In genomic region chr12:57063991-57064725, GRCh38 we compare ENCODE assay signal across 8 cellular contexts. TPM values are rescaled to one million over a fixed set of nuclear protein-coding genes. Genes with fewer than 3 reads are reported as not detected.
DNase-seq lines count a peak whose midpoint lies in the region; ATAC-seq and TF ChIP-seq lines count a peak whose summit lies in the region.

No MANE protein-coding gene starts in this region.

- H3K4me1 ChIP-seq in tibial artery (peaks cover 0 to 2% (median 0%) of the 10 kb centered on the region in 4 donors), trophoblast cell (ENCODE audit: control insufficient read depth in 1 of 2, insufficient read depth in 2 of 2, low read length in 2 of 2) (no peaks in the 10 kb centered on the region), gastrocnemius medialis (no peaks in the 10 kb centered on the region), esophagus muscularis mucosa (peaks cover 0 to 2% (median under 1%) of the 10 kb centered on the region in 4 donors)

- DNase-seq in T-helper 2 cell treated with Interferon-gamma antibody and Interleukin-4, amounts not matched to agents 5 μg/mL and 100 μg/mL, for 36 hours (ENCODE audit: low spot score), result peak; percentile 69
- DNase-seq in naive thymus-derived CD8-positive, alpha-beta T cell, result peak in 8 of 10 donors; percentile 60 to 89 (median 72)
- no peak for DNase-seq in tibial artery
- DNase-seq in trophoblast cell, result no peak
- DNase-seq in gastrocnemius medialis, result no peak
- no peak for DNase-seq in esophagus muscularis mucosa (ENCODE audit: extremely low spot score)

- no peaks in the 10 kb centered on the region for H3K9me3 ChIP-seq in tibial artery
- no peaks in the 10 kb centered on the region for H3K9me3 ChIP-seq in trophoblast cell (ENCODE audit: insufficient read depth, low read depth, low read length)
- no peaks in the 10 kb centered on the region for H3K9me3 ChIP-seq in gastrocnemius medialis
- no peaks in the 10 kb centered on the region for H3K9me3 ChIP-seq in esophagus muscularis mucosa

- no peak overlapping the region for H2BK120ac ChIP-seq in trophoblast cell (ENCODE audit: insufficient read depth, low read length, poor library complexity)

- no peak overlapping the region for H4K12ac ChIP-seq in trophoblast cell (ENCODE audit: low read depth, low read length)

- H2AK5ac ChIP-seq in trophoblast cell (ENCODE audit: low read length), result no peak overlapping the region

- peaks cover 58% of the 10 kb centered on the region for H3K36me3 Mint-ChIP-seq in T-helper 2 cell treated with Interferon-gamma antibody and Interleukin-4, amounts not matched to agents 5 μg/mL and 100 μg/mL, for 36 hours (ENCODE audit: low read depth)
- peaks cover 0 to 31% (median 15%) of the 10 kb centered on the region in 3 donors for H3K36me3 Mint-ChIP-seq in naive thymus-derived CD8-positive, alpha-beta T cell

- H3K4me3 Mint-ChIP-seq in T-helper 2 cell treated with Interferon-gamma antibody and Interleukin-4, amounts not matched to agents 5 μg/mL and 100 μg/mL, for 36 hours, result peak overlapping the region; percentile 83
- H3K4me3 Mint-ChIP-seq in naive thymus-derived CD8-positive, alpha-beta T cell, result peak overlapping the region; percentile 57 to 87 (median 80)

- H4K8ac ChIP-seq in trophoblast cell (ENCODE audit: low read depth, low read length), result no peak overlapping the region

- H4K91ac ChIP-seq in trophoblast cell (ENCODE audit: low read depth, low read length), result no peak overlapping the region

- H3K27ac Mint-ChIP-seq in T-helper 2 cell treated with Interferon-gamma antibody and Interleukin-4, amounts not matched to agents 5 μg/mL and 100 μg/mL, for 36 hours, result peak overlapping the region; percentile 95
- H3K27ac Mint-ChIP-seq in naive thymus-derived CD8-positive, alpha-beta T cell, result peak overlapping the region; percentile 73 to 94 (median 91)

- H3K36me3 ChIP-seq in tibial artery, result peaks cover 10 to 38% (median 26%) of the 10 kb centered on the region in 3 donors
- peaks cover 13 to 18% of the 10 kb centered on the region in 2 experiments for H3K36me3 ChIP-seq in trophoblast cell (ENCODE audit: control insufficient read depth in 1 of 2, insufficient read depth in 2 of 2, low read length in 2 of 2)
- peaks cover 0 to 16% of the 10 kb centered on the region in 2 donors for H3K36me3 ChIP-seq in gastrocnemius medialis
- peaks cover 12 to 79% (median 27%) of the 10 kb centered on the region in 4 donors for H3K36me3 ChIP-seq in esophagus muscularis mucosa

- H3K4me3 ChIP-seq in tibial artery (no peak overlapping the region), trophoblast cell (ENCODE audit: low read depth, low read length) (no peak overlapping the region), gastrocnemius medialis (no peak overlapping the region), esophagus muscularis mucosa (no peak overlapping the region)

- ATAC-seq in GM18519 (IDR thresholded peaks at IDR 0.05; ENCODE audit: low FRiP score, unreplicated experiment), result peak; percentile 82
- peak; percentile 81 for ATAC-seq in HG02938 (IDR thresholded peaks at IDR 0.05; ENCODE audit: unreplicated experiment)
- peak; percentile 97 to 99 for ATAC-seq in naive thymus-derived CD8-positive, alpha-beta T cell
- ATAC-seq in gastrocnemius medialis, result no peak

- H3K9ac ChIP-seq in trophoblast cell (ENCODE audit: low read length), result no peak overlapping the region

- TF ChIP-seq POLR2A in gastrocnemius medialis (IDR thresholded peaks at IDR 0.05), result no peak
- no peak for TF ChIP-seq POLR2A in esophagus muscularis mucosa (IDR thresholded peaks at IDR 0.05; ENCODE audit: low read depth)

- no peak overlapping the region for H3K4ac ChIP-seq in trophoblast cell (ENCODE audit: low read depth, low read length)

- H3K79me1 ChIP-seq in trophoblast cell (ENCODE audit: low read length), result no peaks in the 10 kb centered on the region

- no peak overlapping the region for H2BK5ac ChIP-seq in trophoblast cell (ENCODE audit: low read depth, low read length, poor library complexity)

- H3K79me2 ChIP-seq in trophoblast cell (ENCODE audit: control insufficient read depth, insufficient read depth, low read length, poor library complexity), result no peaks in the 10 kb centered on the region

- no peaks in the 10 kb centered on the region for H3K27me3 Mint-ChIP-seq in T-helper 2 cell treated with Interferon-gamma antibody and Interleukin-4, amounts not matched to agents 5 μg/mL and 100 μg/mL, for 36 hours (ENCODE audit: low read depth)
- H3K27me3 Mint-ChIP-seq in naive thymus-derived CD8-positive, alpha-beta T cell, result no peaks in the 10 kb centered on the region

- TF ChIP-seq CTCF in tibial artery (IDR thresholded peaks at IDR 0.05), result no peak
- TF ChIP-seq CTCF in gastrocnemius medialis (IDR thresholded peaks at IDR 0.05 in 4 of 5, conservative IDR thresholded peaks at IDR 0.05 in 1 of 5), result no peak
- no peak for TF ChIP-seq CTCF in esophagus muscularis mucosa (IDR thresholded peaks at IDR 0.05)

- no peak overlapping the region for H2AFZ ChIP-seq in trophoblast cell (ENCODE audit: insufficient read depth, low read length, poor library complexity)

- in situ Hi-C loops in gastrocnemius medialis (cut with MboI; ENCODE audit: low sequenced_read_pairs in 4 of 4), result loop anchor here in 3 of 4 donors (10.0 kb wide), 3 partner anchors 51 to 121 kb away; partner anchors contain the start of gene STAT6 (in 1 of the 3)

- no peaks in the 10 kb centered on the region for H3K27me3 ChIP-seq in tibial artery
- no peaks in the 10 kb centered on the region for H3K27me3 ChIP-seq in trophoblast cell (ENCODE audit: insufficient read depth, low read length)
- no peaks in the 10 kb centered on the region for H3K27me3 ChIP-seq in gastrocnemius medialis
- H3K27me3 ChIP-seq in esophagus muscularis mucosa, result no peaks in the 10 kb centered on the region

- no peak for TF ChIP-seq EP300 in esophagus muscularis mucosa (IDR thresholded peaks at IDR 0.05)

- no peak overlapping the region for H3K23ac ChIP-seq in trophoblast cell (ENCODE audit: low read length)

- no peak overlapping the region for H2BK12ac ChIP-seq in trophoblast cell (ENCODE audit: low read length)

- H3K18ac ChIP-seq in trophoblast cell (ENCODE audit: low read length), result no peak overlapping the region

- WGBS in trophoblast cell (ENCODE audit: extremely low coverage, insufficient coverage, insufficient read length), result no CpG with 5 or more reads among the region's 5 CpGs
- WGBS in esophagus muscularis mucosa, result 66% methylated on average over 5 of the region's 5 CpGs

- H3K27ac ChIP-seq in tibial artery (no peak overlapping the region), trophoblast cell (ENCODE audit: low read depth, low read length) (no peak overlapping the region), gastrocnemius medialis (no peak overlapping the region), esophagus muscularis mucosa (replicated peaks in 1 of 4) (no peak overlapping the region)

- H3K4me2 ChIP-seq in trophoblast cell (ENCODE audit: low read length), result no peak overlapping the region

- H3K9me3 Mint-ChIP-seq in T-helper 2 cell treated with Interferon-gamma antibody and Interleukin-4, amounts not matched to agents 5 μg/mL and 100 μg/mL, for 36 hours, result peaks cover 5% of the 10 kb centered on the region
- no peaks in the 10 kb centered on the region for H3K9me3 Mint-ChIP-seq in naive thymus-derived CD8-positive, alpha-beta T cell

- intact Hi-C loops in tibial artery (cut with DNase I; ENCODE audit: low total_unique reads), result no loop called here
- intact Hi-C loops in gastrocnemius medialis (cut with DNase I; ENCODE audit: low total_unique reads), result loop anchor here (5.0 kb wide), 1 partner anchor 307 kb away; no protein-coding TSS in a partner anchor
- intact Hi-C loops in esophagus muscularis mucosa (cut with DNase I), result no loop called here

- peaks cover 27% of the 10 kb centered on the region for H3K4me1 Mint-ChIP-seq in T-helper 2 cell treated with Interferon-gamma antibody and Interleukin-4, amounts not matched to agents 5 μg/mL and 100 μg/mL, for 36 hours (ENCODE audit: low read depth)
- peaks cover 5 to 32% (median 20%) of the 10 kb centered on the region in 4 donors for H3K4me1 Mint-ChIP-seq in naive thymus-derived CD8-positive, alpha-beta T cell

- POLR2A ChIA-PET in naive thymus-derived CD8-positive, alpha-beta T cell (lab: Charles Lee), result interaction anchor here (0.5 to 5.1 kb wide), 3 partner anchors 22 to 387 kb away, joined by 4 to 40 read pairs (median 5); partner anchors contain the start of gene STAT6

- H3K14ac ChIP-seq in trophoblast cell (ENCODE audit: low read length), result no peak overlapping the region

RNA-seq across cellular contexts. Expression of gene MYO1A, which starts 14.2 kb away (rescaled TPM):
- total RNA-seq in naive thymus-derived CD8-positive, alpha-beta T cell, result 1 to 10 TPM in 1 of 2 experiments, under 1 TPM in 1; 0.39 to 1.1 TPM
- polyA plus RNA-seq in naive thymus-derived CD8-positive, alpha-beta T cell, result under 1 TPM in 1 of 3 donors, not detected in 2; 0.05 TPM
- 0.04 TPM in 1 of 2 replicates, not detected in the other for polyA plus RNA-seq in trophoblast cell (2013)
- total RNA-seq in gastrocnemius medialis (1 to 10 TPM in 1 of 4 donors, under 1 TPM in 1, not detected in 2; 0.56 to 1.2 TPM), esophagus muscularis mucosa (1 to 10 TPM in 1 of 4 donors, under 1 TPM in 3; 0.06 to 1.1 (median 0.83) TPM)

RNA-seq across cellular contexts. Expression of gene NEMP1, which starts 14.4 kb away (rescaled TPM):
- total RNA-seq in naive thymus-derived CD8-positive, alpha-beta T cell, result 10 to 100 TPM; 27.8 to 29.5 TPM
- polyA plus RNA-seq in naive thymus-derived CD8-positive, alpha-beta T cell, result 1 to 10 TPM; 2.6 to 5.5 (median 4.1) TPM
- polyA plus RNA-seq in trophoblast cell (2013), result 11.6 and 12.1 TPM in 2 replicates
- total RNA-seq in gastrocnemius medialis (1 to 10 TPM; 1.2 to 6.7 (median 1.9) TPM), esophagus muscularis mucosa (10 to 100 TPM in 2 of 4 donors, 1 to 10 TPM in 2; 8.3 to 11.8 (median 10.0) TPM)

RNA-seq across cellular contexts. Expression of gene NAB2, which starts 24.8 kb away (rescaled TPM):
- 10 to 100 TPM; 16.0 to 19.2 TPM for total RNA-seq in naive thymus-derived CD8-positive, alpha-beta T cell
- polyA plus RNA-seq in naive thymus-derived CD8-positive, alpha-beta T cell, result 1 to 10 TPM; 1.2 to 4.0 (median 1.3) TPM
- polyA plus RNA-seq in trophoblast cell (2013), result 26.6 and 26.8 TPM in 2 replicates
- 1 to 10 TPM; 4.8 to 9.5 (median 5.5) TPM for total RNA-seq in gastrocnemius medialis
- 10 to 100 TPM; 21.6 to 41.5 (median 35.1) TPM for total RNA-seq in esophagus muscularis mucosa

RNA-seq across cellular contexts. Expression of gene STAT6, which starts 47.0 kb away (rescaled TPM):
- 100 to 1,000 TPM; 298 to 316 TPM for total RNA-seq in naive thymus-derived CD8-positive, alpha-beta T cell
- polyA plus RNA-seq in naive thymus-derived CD8-positive, alpha-beta T cell, result 10 to 100 TPM; 80.2 to 97.1 (median 80.5) TPM
- 48.8 and 53.2 TPM in 2 replicates for polyA plus RNA-seq in trophoblast cell (2013)
- total RNA-seq in gastrocnemius medialis (10 to 100 TPM; 12.5 to 17.4 (median 14.4) TPM), esophagus muscularis mucosa (100 to 1,000 TPM; 111 to 168 (median 157) TPM)

RNA-seq across cellular contexts. Expression of gene TAC3, which starts 47.8 kb away (rescaled TPM):
- total RNA-seq in naive thymus-derived CD8-positive, alpha-beta T cell, result not detected
- polyA plus RNA-seq in naive thymus-derived CD8-positive, alpha-beta T cell, result not detected
- polyA plus RNA-seq in trophoblast cell (2013), result 34.7 and 36.7 TPM in 2 replicates
- not detected for total RNA-seq in gastrocnemius medialis
- not detected for total RNA-seq in esophagus muscularis mucosa

Comparison
In these comparisons a context has a peak if more than half of its experiments do, and no peak if none do; other contexts are left out.
1. ATAC-seq: peak in GM18519 (single experiment), HG02938 (single experiment) and naive thymus-derived CD8-positive, alpha-beta T cell (2 of 2); none in gastrocnemius medialis (0 of 2).
2. DNase-seq: peak in T-helper 2 cell treated with Interferon-gamma antibody and Interleukin-4, amounts not matched to agents 5 μg/mL and 100 μg/mL, for 36 hours (single experiment) and naive thymus-derived CD8-positive, alpha-beta T cell (8 of 10); none in tibial artery (0 of 2), trophoblast cell (0 of 2), gastrocnemius medialis (0 of 2) and esophagus muscularis mucosa (single experiment).